ENCODE assay signal across 9 cellular contexts in the genomic region with DNA sequence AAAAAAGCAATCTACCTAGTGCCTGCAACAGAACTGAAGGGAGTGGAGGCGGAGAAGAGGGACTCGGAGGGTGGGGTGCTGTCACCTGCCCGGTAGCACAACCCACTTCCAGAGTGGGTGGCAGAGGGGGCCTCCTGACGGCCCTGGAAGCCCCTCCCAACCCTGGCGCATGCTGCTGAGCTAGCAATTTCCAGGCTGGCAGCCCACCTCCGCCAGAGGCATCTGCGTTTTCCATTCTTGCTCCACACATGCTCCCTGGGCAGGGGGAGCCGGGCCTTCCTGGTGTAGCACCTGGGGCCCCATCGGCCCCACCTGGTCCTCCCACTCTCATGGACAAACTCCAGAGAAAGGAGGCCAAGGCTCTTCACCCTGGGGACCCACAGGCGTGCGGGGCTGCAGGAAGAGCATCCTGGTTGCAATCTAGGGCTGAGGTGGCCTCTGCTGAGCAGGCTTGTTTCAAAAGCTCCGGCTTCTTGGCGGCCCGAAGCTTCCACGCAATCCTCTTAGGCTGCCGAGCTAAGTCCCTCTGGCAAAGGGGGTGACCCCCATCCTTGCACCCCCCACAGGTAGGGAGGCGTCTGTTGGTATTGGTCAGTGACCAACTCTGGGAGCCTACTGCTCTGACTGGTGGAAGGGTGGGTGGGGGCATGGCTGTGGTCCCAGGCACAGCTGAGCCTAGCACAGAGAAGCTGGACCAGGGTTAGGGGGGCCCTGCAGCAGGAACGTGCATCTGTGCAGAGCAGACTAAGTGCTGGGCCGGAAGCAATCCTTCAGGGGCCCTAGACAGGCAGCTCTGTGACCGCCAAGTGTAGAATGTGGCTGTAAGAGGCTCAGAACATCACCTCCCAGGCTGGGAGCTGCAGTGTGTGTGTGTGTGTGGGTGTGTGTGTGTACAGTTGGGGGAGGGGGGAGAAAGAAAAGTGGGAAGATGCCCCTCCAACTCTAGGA. TPM values are rescaled to one million over a fixed set of nuclear protein-coding genes. Genes with fewer than 3 reads are reported as not detected.
DNase-seq lines count a peak whose midpoint lies in the region; ATAC-seq and TF ChIP-seq lines count a peak whose summit lies in the region.
"Had no signal": no experiment of that assay in that cellular context is flagged by ENCODE, and none has a peak within 500 bp of the region (broad histone marks: within the 10 kb centered on the region; RNA-seq: fewer than 3 reads in every experiment).

No MANE protein-coding gene starts in this region.

- peaks cover 4% of the 10 kb centered on the region for H3K27me3 Mint-ChIP-seq in activated T-cell treated with anti-CD3 and anti-CD28 coated beads, Interleukin-2, amount 50 U/mL, for 24 hours

- H3K27ac Mint-ChIP-seq in activated T-cell treated with anti-CD3 and anti-CD28 coated beads, Interleukin-2, amount 50 U/mL, for 24 hours = peak overlapping the region; percentile 18

- peaks cover 57% of the 10 kb centered on the region for H3K4me1 Mint-ChIP-seq in activated T-cell treated with anti-CD3 and anti-CD28 coated beads, Interleukin-2, amount 50 U/mL, for 24 hours (ENCODE audit: low read depth)

- no peak overlapping the region for H3K27ac ChIP-seq in psoas muscle
- H3K27ac ChIP-seq: 22Rv1 had no signal

- 77 to 82% (median 81%) methylated on average over 19 to 20 of the region's 20 CpGs for WGBS in psoas muscle, 3 donors

- H3K9me3 Mint-ChIP-seq in activated T-cell treated with anti-CD3 and anti-CD28 coated beads, Interleukin-2, amount 50 U/mL, for 24 hours = no peaks in the 10 kb centered on the region

- no peaks in the 10 kb centered on the region for H3K27me3 ChIP-seq in psoas muscle (ENCODE audit: insufficient read depth in 3 of 3, low read length in 2 of 3)

- peak overlapping the region; percentile 97 for H3K4me3 ChIP-seq in psoas muscle

- no peaks in the 10 kb centered on the region for H3K36me3 ChIP-seq in psoas muscle (ENCODE audit: insufficient read depth in 1 of 2, low read depth in 1 of 2)

- ATAC-seq in psoas muscle (no peak), GM18861 (IDR thresholded peaks at IDR 0.05; ENCODE audit: unreplicated experiment) (no peak), HG02970 (IDR thresholded peaks at IDR 0.05; ENCODE audit: low FRiP score, unreplicated experiment) (no peak)

- H3K4me3 Mint-ChIP-seq in activated T-cell treated with anti-CD3 and anti-CD28 coated beads, Interleukin-2, amount 50 U/mL, for 24 hours = peak overlapping the region; percentile 86

- no peak for TF ChIP-seq CTCF in psoas muscle (IDR thresholded peaks at IDR 0.05)

- DNase-seq in DMS53 (lab: John Stamatoyannopoulos, UW) (peak; percentile 16), DMS53 treated with DMSO at 0.1 percent for 48 hours (lab: John Stamatoyannopoulos, UW; ENCODE audit: unreplicated experiment) (no peak), cardiac septum (ENCODE audit: low spot score) (peak; percentile 71), psoas muscle (peak; percentile 25 to 54), NCI-H446 (lab: John Stamatoyannopoulos, UW) (no peak)
- peak; percentile 30 for DNase-seq in activated T-cell treated with anti-CD3 and anti-CD28 coated beads, Interleukin-2, amount 50 U/mL, for 24 hours

- H3K36me3 Mint-ChIP-seq in activated T-cell treated with anti-CD3 and anti-CD28 coated beads, Interleukin-2, amount 50 U/mL, for 24 hours (ENCODE audit: low read depth) = peaks cover 22% of the 10 kb centered on the region

- peaks cover 43% of the 10 kb centered on the region for H3K4me1 ChIP-seq in psoas muscle

- H3K9me3 ChIP-seq in psoas muscle = no peaks in the 10 kb centered on the region

- intact Hi-C loops in cardiac septum (cut with DNase I) = loop anchor here (5.0 kb wide), 1 partner anchor 84 kb away; no protein-coding TSS in a partner anchor
- intact Hi-C loops in psoas muscle (cut with DNase I) = no loop called here

RNA-seq across cellular contexts. Expression of a gene that starts 2.6 kb away (rescaled TPM):
- total RNA-seq in cardiac septum (14.4 TPM), psoas muscle (10 to 100 TPM; 29.3 to 68.7 (median 44.6) TPM)
- polyA plus RNA-seq in psoas muscle = 10 to 100 TPM; 13.6 to 90.9 (median 20.0) TPM

Comparison
In these comparisons a context has a peak if more than half of its experiments do, and no peak if none do; other contexts are left out.
1. DNase-seq: peak in DMS53 (single experiment), activated T-cell treated with anti-CD3 and anti-CD28 coated beads, Interleukin-2, amount 50 U/mL, for 24 hours (single experiment), cardiac septum (single experiment) and psoas muscle (2 of 2); none in DMS53 treated with DMSO at 0.1 percent for 48 hours (single experiment) and NCI-H446 (0 of 2).